In genomic region chr10:31383810-31384588, GRCh38 we compare ENCODE assay signal across 1 cellular context.
TF ChIP-seq lines count a peak whose summit lies in the region.

No MANE protein-coding gene starts in this region.

TF ChIP-seq in GM12878, 131 proteins besides CTCF, POLR2A, EP300 and RAD21 (continued from another document):
- TF ChIP-seq, protein P1, sequence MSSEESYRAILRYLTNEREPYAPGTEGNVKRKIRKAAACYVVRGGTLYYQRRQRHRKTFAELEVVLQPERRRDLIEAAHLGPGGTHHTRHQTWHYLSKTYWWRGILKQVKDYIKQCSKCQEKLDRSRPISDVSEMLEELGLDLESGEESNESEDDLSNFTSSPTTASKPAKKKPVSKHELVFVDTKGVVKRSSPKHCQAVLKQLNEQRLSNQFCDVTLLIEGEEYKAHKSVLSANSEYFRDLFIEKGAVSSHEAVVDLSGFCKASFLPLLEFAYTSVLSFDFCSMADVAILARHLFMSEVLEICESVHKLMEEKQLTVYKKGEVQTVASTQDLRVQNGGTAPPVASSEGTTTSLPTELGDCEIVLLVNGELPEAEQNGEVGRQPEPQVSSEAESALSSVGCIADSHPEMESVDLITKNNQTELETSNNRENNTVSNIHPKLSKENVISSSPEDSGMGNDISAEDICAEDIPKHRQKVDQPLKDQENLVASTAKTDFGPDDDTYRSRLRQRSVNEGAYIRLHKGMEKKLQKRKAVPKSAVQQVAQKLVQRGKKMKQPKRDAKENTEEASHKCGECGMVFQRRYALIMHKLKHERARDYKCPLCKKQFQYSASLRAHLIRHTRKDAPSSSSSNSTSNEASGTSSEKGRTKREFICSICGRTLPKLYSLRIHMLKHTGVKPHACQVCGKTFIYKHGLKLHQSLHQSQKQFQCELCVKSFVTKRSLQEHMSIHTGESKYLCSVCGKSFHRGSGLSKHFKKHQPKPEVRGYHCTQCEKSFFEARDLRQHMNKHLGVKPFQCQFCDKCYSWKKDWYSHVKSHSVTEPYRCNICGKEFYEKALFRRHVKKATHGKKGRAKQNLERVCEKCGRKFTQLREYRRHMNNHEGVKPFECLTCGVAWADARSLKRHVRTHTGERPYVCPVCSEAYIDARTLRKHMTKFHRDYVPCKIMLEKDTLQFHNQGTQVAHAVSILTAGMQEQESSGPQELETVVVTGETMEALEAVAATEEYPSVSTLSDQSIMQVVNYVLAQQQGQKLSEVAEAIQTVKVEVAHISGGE (CRISPR knock-in tag; IDR thresholded peaks at IDR 0.05) = no peak
- no peak for TF ChIP-seq ZNF217 (IDR thresholded peaks at IDR 0.05)
- TF ChIP-seq NFXL1 (IDR thresholded peaks at IDR 0.05; ENCODE audit: borderline replicate concordance) = no peak
- no peak for TF ChIP-seq KAT2A (conservative IDR thresholded peaks at IDR 0.05; ENCODE audit: control insufficient read depth, low read depth, low read length)
- TF ChIP-seq HSF1 (IDR thresholded peaks at IDR 0.05; ENCODE audit: low read depth, low read length) = no peak
- TF ChIP-seq FOXM1 (IDR thresholded peaks at IDR 0.05; ENCODE audit: low read depth, low read length) = peak; percentile 93
- 0 out of 4 replicates have a peak, but pooled peaks of 1 of the 2 experiments have one; percentile 19 for TF ChIP-seq ETV6 (conservative IDR thresholded peaks at IDR 0.05 in 1 of 2, IDR thresholded peaks at IDR 0.05 in 1 of 2; ENCODE audit: borderline replicate concordance in 1 of 2, low read depth in 1 of 2)
- no peak for TF ChIP-seq LARP7 (IDR thresholded peaks at IDR 0.05)
- no peak for TF ChIP-seq NR2C1 (IDR thresholded peaks at IDR 0.05)
- TF ChIP-seq SUZ12 (IDR thresholded peaks at IDR 0.05; ENCODE audit: unreplicated experiment) = no peak
- TF ChIP-seq ZBTB40 (IDR thresholded peaks at IDR 0.05; ENCODE audit: borderline replicate concordance) = no peak
- TF ChIP-seq CHD2 (IDR thresholded peaks at IDR 0.05; ENCODE audit: borderline replicate concordance, low read depth, low read length) = peak; percentile 60; the same call in 1 of the 2 replicates
- no peak for TF ChIP-seq STAT3 (IDR thresholded peaks at IDR 0.05; ENCODE audit: low read depth, low read length)
- TF ChIP-seq, protein P2, sequence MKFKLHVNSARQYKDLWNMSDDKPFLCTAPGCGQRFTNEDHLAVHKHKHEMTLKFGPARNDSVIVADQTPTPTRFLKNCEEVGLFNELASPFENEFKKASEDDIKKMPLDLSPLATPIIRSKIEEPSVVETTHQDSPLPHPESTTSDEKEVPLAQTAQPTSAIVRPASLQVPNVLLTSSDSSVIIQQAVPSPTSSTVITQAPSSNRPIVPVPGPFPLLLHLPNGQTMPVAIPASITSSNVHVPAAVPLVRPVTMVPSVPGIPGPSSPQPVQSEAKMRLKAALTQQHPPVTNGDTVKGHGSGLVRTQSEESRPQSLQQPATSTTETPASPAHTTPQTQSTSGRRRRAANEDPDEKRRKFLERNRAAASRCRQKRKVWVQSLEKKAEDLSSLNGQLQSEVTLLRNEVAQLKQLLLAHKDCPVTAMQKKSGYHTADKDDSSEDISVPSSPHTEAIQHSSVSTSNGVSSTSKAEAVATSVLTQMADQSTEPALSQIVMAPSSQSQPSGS (IDR thresholded peaks at IDR 0.05; ENCODE audit: low read length) = peak; percentile 86
- TF ChIP-seq NFYA (IDR thresholded peaks at IDR 0.05; ENCODE audit: borderline replicate concordance, low read depth, low read length) = no peak
- TF ChIP-seq ASH2L (IDR thresholded peaks at IDR 0.05; ENCODE audit: borderline replicate concordance, low read depth) = no peak
- no peak for TF ChIP-seq SMAD1 (IDR thresholded peaks at IDR 0.05; ENCODE audit: low read depth, partially characterized antibody)
- peak; percentile 94 for TF ChIP-seq NFIC (IDR thresholded peaks at IDR 0.05; ENCODE audit: low read depth, low read length)
- TF ChIP-seq POU2F2 (IDR thresholded peaks at IDR 0.05; ENCODE audit: borderline replicate concordance, low read depth, low read length) = peak; percentile 96
- no peak for TF ChIP-seq CHD1 (IDR thresholded peaks at IDR 0.05; ENCODE audit: low read depth, low read length)
- no peak for TF ChIP-seq TARDBP (IDR thresholded peaks at IDR 0.05; ENCODE audit: borderline replicate concordance)
- TF ChIP-seq KDM1A (IDR thresholded peaks at IDR 0.05; ENCODE audit: borderline replicate concordance) = no peak
- no peak for TF ChIP-seq CEBPZ (IDR thresholded peaks at IDR 0.05; ENCODE audit: low read depth, low read length)
- TF ChIP-seq MEF2A (IDR thresholded peaks at IDR 0.05; ENCODE audit: insufficient read depth, low read depth, low read length) = peak; percentile 89
- peak; percentile 73; the same call in 1 of the 2 replicates for TF ChIP-seq CBFB (IDR thresholded peaks at IDR 0.05; ENCODE audit: low read depth)
- TF ChIP-seq RELA (IDR thresholded peaks at IDR 0.05; ENCODE audit: borderline replicate concordance, partially characterized antibody) = no peak
- TF ChIP-seq BMI1 (IDR thresholded peaks at IDR 0.05; ENCODE audit: borderline replicate concordance) = peak; percentile 16; the same call in 1 of the 2 replicates
- TF ChIP-seq EGR1 (IDR thresholded peaks at IDR 0.05; ENCODE audit: borderline replicate concordance in 1 of 2, low read depth in 2 of 2, low read length in 2 of 2) = no peak
- TF ChIP-seq STAT1 (conservative IDR thresholded peaks at IDR 0.05) = no peak
- TF ChIP-seq, protein P3, sequence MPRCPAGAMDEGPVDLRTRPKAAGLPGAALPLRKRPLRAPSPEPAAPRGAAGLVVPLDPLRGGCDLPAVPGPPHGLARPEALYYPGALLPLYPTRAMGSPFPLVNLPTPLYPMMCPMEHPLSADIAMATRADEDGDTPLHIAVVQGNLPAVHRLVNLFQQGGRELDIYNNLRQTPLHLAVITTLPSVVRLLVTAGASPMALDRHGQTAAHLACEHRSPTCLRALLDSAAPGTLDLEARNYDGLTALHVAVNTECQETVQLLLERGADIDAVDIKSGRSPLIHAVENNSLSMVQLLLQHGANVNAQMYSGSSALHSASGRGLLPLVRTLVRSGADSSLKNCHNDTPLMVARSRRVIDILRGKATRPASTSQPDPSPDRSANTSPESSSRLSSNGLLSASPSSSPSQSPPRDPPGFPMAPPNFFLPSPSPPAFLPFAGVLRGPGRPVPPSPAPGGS (IDR thresholded peaks at IDR 0.05; ENCODE audit: borderline replicate concordance, insufficient read depth, low read depth, low read length, poor library complexity, severe bottlenecking) = peak; percentile 41
- peak; percentile 88 for TF ChIP-seq EED (IDR thresholded peaks at IDR 0.05; ENCODE audit: low read depth)
- no peak for TF ChIP-seq TCF7 (IDR thresholded peaks at IDR 0.05; ENCODE audit: borderline replicate concordance)
- TF ChIP-seq HCFC1 (IDR thresholded peaks at IDR 0.05; ENCODE audit: low read length) = no peak
- TF ChIP-seq YY1 (IDR thresholded peaks at IDR 0.05; ENCODE audit: low read depth, low read length) = peak; percentile 38
- TF ChIP-seq, protein P4, sequence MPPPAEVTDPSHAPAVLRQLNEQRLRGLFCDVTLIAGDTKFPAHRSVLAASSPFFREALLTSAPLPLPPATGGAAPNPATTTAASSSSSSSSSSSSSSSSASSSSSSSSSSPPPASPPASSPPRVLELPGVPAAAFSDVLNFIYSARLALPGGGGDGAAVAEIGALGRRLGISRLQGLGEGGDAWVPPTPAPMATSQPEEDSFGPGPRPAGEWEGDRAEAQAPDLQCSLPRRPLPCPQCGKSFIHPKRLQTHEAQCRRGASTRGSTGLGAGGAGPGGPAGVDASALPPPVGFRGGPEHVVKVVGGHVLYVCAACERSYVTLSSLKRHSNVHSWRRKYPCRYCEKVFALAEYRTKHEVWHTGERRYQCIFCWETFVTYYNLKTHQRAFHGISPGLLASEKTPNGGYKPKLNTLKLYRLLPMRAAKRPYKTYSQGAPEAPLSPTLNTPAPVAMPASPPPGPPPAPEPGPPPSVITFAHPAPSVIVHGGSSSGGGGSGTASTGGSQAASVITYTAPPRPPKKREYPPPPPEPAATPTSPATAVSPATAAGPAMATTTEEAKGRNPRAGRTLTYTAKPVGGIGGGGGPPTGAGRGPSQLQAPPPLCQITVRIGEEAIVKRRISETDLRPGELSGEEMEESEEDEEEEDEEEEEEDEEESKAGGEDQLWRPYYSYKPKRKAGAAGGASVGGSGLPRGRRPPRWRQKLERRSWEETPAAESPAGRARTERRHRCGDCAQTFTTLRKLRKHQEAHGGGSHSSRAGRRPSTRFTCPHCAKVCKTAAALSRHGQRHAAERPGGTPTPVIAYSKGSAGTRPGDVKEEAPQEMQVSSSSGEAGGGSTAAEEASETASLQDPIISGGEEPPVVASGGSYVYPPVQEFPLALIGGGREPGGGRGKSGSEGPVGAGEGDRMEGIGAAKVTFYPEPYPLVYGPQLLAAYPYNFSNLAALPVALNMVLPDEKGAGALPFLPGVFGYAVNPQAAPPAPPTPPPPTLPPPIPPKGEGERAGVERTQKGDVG (CRISPR knock-in tag; IDR thresholded peaks at IDR 0.05) = no peak
- no peak for TF ChIP-seq SREBF2 (IDR thresholded peaks at IDR 0.05; ENCODE audit: low read length)
- no peak for TF ChIP-seq SUPT20H (IDR thresholded peaks at IDR 0.05; ENCODE audit: borderline replicate concordance, control insufficient read depth, low read depth, low read length)
- TF ChIP-seq ZSCAN29 (IDR thresholded peaks at IDR 0.05) = no peak
- TF ChIP-seq PAX5 (IDR thresholded peaks at IDR 0.05; ENCODE audit: borderline replicate concordance, low read depth, low read length) = no peak; the same call in 1 of the 2 replicates
- TF ChIP-seq, protein P5, sequence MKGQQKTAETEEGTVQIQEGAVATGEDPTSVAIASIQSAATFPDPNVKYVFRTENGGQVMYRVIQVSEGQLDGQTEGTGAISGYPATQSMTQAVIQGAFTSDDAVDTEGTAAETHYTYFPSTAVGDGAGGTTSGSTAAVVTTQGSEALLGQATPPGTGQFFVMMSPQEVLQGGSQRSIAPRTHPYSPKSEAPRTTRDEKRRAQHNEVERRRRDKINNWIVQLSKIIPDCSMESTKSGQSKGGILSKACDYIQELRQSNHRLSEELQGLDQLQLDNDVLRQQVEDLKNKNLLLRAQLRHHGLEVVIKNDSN (IDR thresholded peaks at IDR 0.05; ENCODE audit: borderline replicate concordance, extremely low read length, insufficient read depth, low read depth, low read length) = no peak
- TF ChIP-seq TCF12 (IDR thresholded peaks at IDR 0.05; ENCODE audit: low read depth, low read length) = peak; percentile 82; the same call in 1 of the 2 replicates
- TF ChIP-seq MTA2 (IDR thresholded peaks at IDR 0.05; ENCODE audit: low read depth) = peak; percentile 83
TF ChIP-seq in GM12878: peak in this region for 47.
